In genomic region chr1:212161231-212161781, GRCh38 we compare ENCODE assay signal across 8 cellular contexts.
DNase-seq lines count a peak whose midpoint lies in the region; ATAC-seq and TF ChIP-seq lines count a peak whose summit lies in the region.

No MANE protein-coding gene starts in this region.

- no peaks in the 10 kb centered on the region for H4K20me1 ChIP-seq in fibroblast of lung (ENCODE audit: control insufficient read depth, extremely low read depth, insufficient read depth, low read length)

- H3K36me3 ChIP-seq in SJSA1 (no peaks in the 10 kb centered on the region), fibroblast of lung (ENCODE audit: control insufficient read depth, insufficient read depth, low read length) (no peaks in the 10 kb centered on the region)

- H3K9ac ChIP-seq in fibroblast of lung (ENCODE audit: insufficient read depth, low read length) = no peak overlapping the region

- H3K9me3 ChIP-seq in SJSA1 (replicated peaks) (no peaks in the 10 kb centered on the region), fibroblast of lung (ENCODE audit: control insufficient read depth, insufficient read depth, low read depth, low read length) (no peaks in the 10 kb centered on the region)

- H3K4me1 ChIP-seq in SJSA1 (replicated peaks) = peaks cover 23% of the 10 kb centered on the region
- H3K4me1 ChIP-seq in fibroblast of lung (ENCODE audit: control insufficient read depth, extremely low read depth, insufficient read depth, low read length) = peaks cover 7% of the 10 kb centered on the region

- no peak overlapping the region for H2AFZ ChIP-seq in fibroblast of lung (ENCODE audit: low read length)

- H3K79me2 ChIP-seq in fibroblast of lung (ENCODE audit: control insufficient read depth, insufficient read depth, low read length) = no peaks in the 10 kb centered on the region

- DNase-seq in stimulated activated naive CD4-positive, alpha-beta T cell treated with Interleukin-2 at 50 U/mL for 16 hours (lab: John Stamatoyannopoulos, UW) = peak; percentile 17
- no peak for DNase-seq in stimulated activated naive CD4-positive, alpha-beta T cell (lab: John Stamatoyannopoulos, UW)
- peak; percentile 73 to 89 for DNase-seq in SJSA1 (ENCODE audit: low read depth in 1 of 2, low spot score in 2 of 2)
- DNase-seq in fibroblast of lung (ENCODE audit: low read depth in 2 of 2) = peak; percentile 61 to 91
- no peak for DNase-seq in left lobe of liver (ENCODE audit: low spot score)
- DNase-seq in cortex of kidney (lab: John Stamatoyannopoulos, UW) = no peak

- no peak for TF ChIP-seq CTCF in fibroblast of lung (conservative IDR thresholded peaks at IDR 0.05 in 1 of 2, IDR thresholded peaks at IDR 0.05 in 1 of 2; ENCODE audit: low read depth in 1 of 2, low read length in 2 of 2)

- no peak overlapping the region for H3K4me2 ChIP-seq in fibroblast of lung (ENCODE audit: extremely low read depth, insufficient read depth, low read length)

- no peak overlapping the region for H3K4me3 ChIP-seq in SJSA1
- H3K4me3 ChIP-seq in fibroblast of lung (replicated peaks in 1 of 4; ENCODE audit: control extremely low read depth in 1 of 4, insufficient read depth in 1 of 4, low read depth in 3 of 4, low read length in 4 of 4) = no peak overlapping the region

- ATAC-seq in left lobe of liver (no peak), GM21576 (IDR thresholded peaks at IDR 0.05; ENCODE audit: unreplicated experiment) (no peak), HG02884 (IDR thresholded peaks at IDR 0.05; ENCODE audit: unreplicated experiment) (no peak)

- no peak overlapping the region for H3K27ac ChIP-seq in SJSA1
- H3K27ac ChIP-seq in fibroblast of lung (ENCODE audit: insufficient read depth, low read length) = no peak overlapping the region

- H3K27me3 ChIP-seq in SJSA1 (replicated peaks) (no peaks in the 10 kb centered on the region), fibroblast of lung (ENCODE audit: control insufficient read depth, insufficient read depth, low read length) (no peaks in the 10 kb centered on the region)

Comparison
In these comparisons a context has a peak if more than half of its experiments do, and no peak if none do; other contexts are left out.
1. DNase-seq: peak in stimulated activated naive CD4-positive, alpha-beta T cell treated with Interleukin-2 at 50 U/mL for 16 hours (single experiment), SJSA1 (2 of 2) and fibroblast of lung (2 of 2); none in stimulated activated naive CD4-positive, alpha-beta T cell (0 of 6), left lobe of liver (single experiment) and cortex of kidney (single experiment).